Comparison of ENCODE assay signal across 10 cellular contexts in genomic region chr19:49891393-49891792, GRCh38. TPM values are rescaled to one million over a fixed set of nuclear protein-coding genes. Genes with fewer than 3 reads are reported as not detected.
DNase-seq lines count a peak whose midpoint lies in the region; ATAC-seq and TF ChIP-seq lines count a peak whose summit lies in the region.
"Had no signal": no experiment of that assay in that cellular context is flagged by ENCODE, and none has a peak within 500 bp of the region (broad histone marks: within the 10 kb centered on the region; RNA-seq: fewer than 3 reads in every experiment).

No MANE protein-coding gene starts in this region.

- no peaks in the 10 kb centered on the region for H3K36me3 ChIP-seq in CD8-positive, alpha-beta T cell (ENCODE audit: insufficient read depth, low read length)
- H3K36me3 ChIP-seq: ovary, SJSA1, uterus had no signal

- H3K27me3 Mint-ChIP-seq in CD8-positive, alpha-beta T cell (ENCODE audit: low read depth) = no peaks in the 10 kb centered on the region
- peaks cover 47% of the 10 kb centered on the region for H3K27me3 Mint-ChIP-seq in WTC11 (ENCODE audit: low read depth)

- no peaks in the 10 kb centered on the region for H3K27me3 ChIP-seq in CD8-positive, alpha-beta T cell (ENCODE audit: insufficient read depth, low read length)
- H3K27me3 ChIP-seq: ovary, SJSA1, uterus had no signal

- H3K27ac Mint-ChIP-seq in CD8-positive, alpha-beta T cell = peak overlapping the region; percentile 18
- H3K27ac Mint-ChIP-seq in WTC11 = no peak overlapping the region
- H3K27ac Mint-ChIP-seq: activated naive CD4-positive, alpha-beta T cell treated with anti-CD3 and anti-CD28 coated beads for 36 hours had no signal

- no peaks in the 10 kb centered on the region for H3K9me3 ChIP-seq in CD8-positive, alpha-beta T cell (ENCODE audit: low read length)
- H3K9me3 ChIP-seq: ovary, SJSA1, uterus had no signal

- ATAC-seq in CD8-positive, alpha-beta T cell = no peak
- ATAC-seq in WTC11 = no peak

- H3K9me3 Mint-ChIP-seq in CD8-positive, alpha-beta T cell = no peaks in the 10 kb centered on the region
- H3K9me3 Mint-ChIP-seq in WTC11 = no peaks in the 10 kb centered on the region
- H3K9me3 Mint-ChIP-seq: activated naive CD4-positive, alpha-beta T cell treated with anti-CD3 and anti-CD28 coated beads for 36 hours had no signal

- H3K4me1 Mint-ChIP-seq in CD8-positive, alpha-beta T cell (ENCODE audit: low read depth) = peaks cover 17% of the 10 kb centered on the region
- peaks cover 11% of the 10 kb centered on the region for H3K4me1 Mint-ChIP-seq in WTC11

- H3K4me1 ChIP-seq in CD8-positive, alpha-beta T cell (ENCODE audit: insufficient read depth, low read length) = peaks cover 9% of the 10 kb centered on the region
- H3K4me1 ChIP-seq: SJSA1, uterus had no signal

- no peak for TF ChIP-seq CTCF in CD8-positive, alpha-beta T cell (IDR thresholded peaks at IDR 0.05)
- no peak for TF ChIP-seq CTCF in WTC11 (IDR thresholded peaks at IDR 0.05)

- CTCF ChIA-PET in CD8-positive, alpha-beta T cell (lab: Charles Lee) = interaction anchor here (1.9 kb wide), 1 partner anchor 10 kb away, joined by 4 read pairs; no protein-coding TSS in a partner anchor
- CTCF ChIA-PET in WTC11 (lab: Charles Lee) = interaction anchor here (0.8 to 2.5 kb wide), 7 partner anchors 14 to 160 kb away, joined by 3 to 18 read pairs (median 5); partner anchors contain the start of genes AKT1S1 and TBC1D17

- DNase-seq in CD8-positive, alpha-beta T cell = no peak
- DNase-seq in WTC11 (ENCODE audit: low spot score) (no peak), cardiac septum (ENCODE audit: low spot score) (no peak), anterior cingulate cortex (lab: John Stamatoyannopoulos, UW) (no peak)
- DNase-seq: cerebellar nuclear complex, mammary epithelial cell, uterus had no signal

- peaks cover 2% of the 10 kb centered on the region for H3K36me3 Mint-ChIP-seq in CD8-positive, alpha-beta T cell
- H3K36me3 Mint-ChIP-seq in WTC11 = peaks cover 16% of the 10 kb centered on the region

- no peak overlapping the region for H3K4me3 ChIP-seq in CD8-positive, alpha-beta T cell (ENCODE audit: low read depth, low read length)
- H3K4me3 ChIP-seq: ovary, SJSA1, uterus had no signal

- POLR2A ChIA-PET in CD8-positive, alpha-beta T cell (lab: Charles Lee) = interaction anchor here (1.1 to 4.0 kb wide), 2 partner anchors 14 to 16 kb away, joined by 3 to 15 read pairs; partner anchors contain the start of genes AKT1S1 and TBC1D17
- POLR2A ChIA-PET in WTC11 (lab: Charles Lee) = interaction anchor here (2.4 kb wide), 1 partner anchor 22 kb away, joined by 13 read pairs; no protein-coding TSS in a partner anchor

- H3K27ac ChIP-seq in CD8-positive, alpha-beta T cell (ENCODE audit: low read depth, low read length) = no peak overlapping the region
- H3K27ac ChIP-seq: ovary, SJSA1, uterus had no signal

- intact Hi-C loops in CD8-positive, alpha-beta T cell (cut with DNase I, micrococcal nuclease) = loop anchor here in 1 of 2 experiments (2.0 kb wide), 1 partner anchor 37 kb away; the partner anchor contains the start of genes ATF5 and NUP62
- intact Hi-C loops in cardiac septum (cut with DNase I) = no loop called here

- H3K4me3 Mint-ChIP-seq in CD8-positive, alpha-beta T cell = no peak overlapping the region
- peak overlapping the region; percentile 73 for H3K4me3 Mint-ChIP-seq in WTC11
- H3K4me3 Mint-ChIP-seq: activated naive CD4-positive, alpha-beta T cell treated with anti-CD3 and anti-CD28 coated beads for 36 hours had no signal

TF ChIP-seq in WTC11, 78 proteins besides CTCF, POLR2A, EP300 and RAD21:
- TF ChIP-seq RELA (CRISPR knock-in tag; IDR thresholded peaks at IDR 0.05; ENCODE audit: borderline replicate concordance) = no peak
- TF ChIP-seq PREB (CRISPR knock-in tag; IDR thresholded peaks at IDR 0.05; ENCODE audit: borderline replicate concordance) = no peak
- TF ChIP-seq CDX4 (CRISPR knock-in tag; IDR thresholded peaks at IDR 0.05; ENCODE audit: borderline replicate concordance) = no peak

RNA-seq across cellular contexts. Expression of gene IL4I1, which starts 5.3 kb away (rescaled TPM):
- total RNA-seq in CD8-positive, alpha-beta T cell = 1 to 10 TPM; 7.9 to 8.1 TPM
- 0.83 to 1.4 TPM (median 0.99 TPM) in 3 replicates for total RNA-seq in WTC11 (2021)
- 1.2 TPM for total RNA-seq in cardiac septum
- total RNA-seq: mammary epithelial cell had no signal

RNA-seq across cellular contexts. Expression of gene TBC1D17, which starts 13.9 kb away (rescaled TPM):
- 10 to 100 TPM; 31.1 to 31.2 TPM for total RNA-seq in CD8-positive, alpha-beta T cell
- 44.4 to 52.8 TPM (median 46.7 TPM) in 3 replicates for total RNA-seq in WTC11 (2021)
- 48.0 TPM for total RNA-seq in cardiac septum

RNA-seq across cellular contexts. Expression of gene AKT1S1, which starts 14.2 kb away (rescaled TPM):
- 10 to 100 TPM; 12.6 to 14.1 TPM for total RNA-seq in CD8-positive, alpha-beta T cell
- total RNA-seq in WTC11 (2021) (41.9 to 47.8 TPM (median 46.5 TPM) in 3 replicates), cardiac septum (35.8 TPM)

RNA-seq across cellular contexts. Expression of gene PNKP, which starts 24.0 kb away (rescaled TPM):
- 100 to 1,000 TPM in 1 of 2 experiments, 10 to 100 TPM in 1; 98.9 to 114 TPM for total RNA-seq in CD8-positive, alpha-beta T cell
- 133 to 146 TPM (median 142 TPM) in 3 replicates for total RNA-seq in WTC11 (2021)
- 49.5 TPM for total RNA-seq in cardiac septum

RNA-seq across cellular contexts. Expression of gene ATF5, which starts 37.6 kb away (rescaled TPM):
- 10 to 100 TPM; 14.1 to 16.7 TPM for total RNA-seq in CD8-positive, alpha-beta T cell
- total RNA-seq in WTC11 (2021) (9.0 to 10.8 TPM (median 10.8 TPM) in 3 replicates), cardiac septum (10.6 TPM)
